In the genomic region with DNA sequence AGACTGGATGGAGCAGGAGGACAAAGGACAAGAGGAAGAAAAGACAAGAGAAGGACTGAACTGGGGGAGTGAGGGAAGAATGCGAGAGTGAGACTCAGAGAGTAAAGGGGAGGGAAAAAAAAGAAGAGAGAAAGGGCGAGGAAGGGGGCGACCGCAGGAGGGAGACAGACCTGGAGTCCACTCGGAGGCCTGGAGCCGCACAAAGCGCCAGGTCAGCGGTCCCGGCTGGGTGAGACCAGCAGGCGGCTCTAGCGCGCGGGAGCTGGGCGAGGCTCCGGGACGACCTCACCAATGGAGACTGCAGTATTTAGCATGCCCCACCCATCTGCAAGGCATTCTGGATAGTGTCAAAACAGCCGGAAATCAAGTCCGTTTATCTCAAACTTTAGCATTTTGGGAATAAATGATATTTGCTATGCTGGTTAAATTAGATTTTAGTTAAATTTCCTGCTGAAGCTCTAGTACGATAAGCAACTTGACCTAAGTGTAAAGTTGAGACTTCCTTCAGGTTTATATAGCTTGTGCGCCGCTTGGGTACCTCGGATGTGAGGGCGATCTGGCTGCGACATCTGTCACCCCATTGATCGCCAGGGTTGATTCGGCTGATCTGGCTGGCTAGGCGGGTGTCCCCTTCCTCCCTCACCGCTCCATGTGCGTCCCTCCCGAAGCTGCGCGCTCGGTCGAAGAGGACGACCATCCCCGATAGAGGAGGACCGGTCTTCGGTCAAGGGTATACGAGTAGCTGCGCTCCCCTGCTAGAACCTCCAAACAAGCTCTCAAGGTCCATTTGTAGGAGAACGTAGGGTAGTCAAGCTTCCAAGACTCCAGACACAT, we compare ENCODE assay signal across 8 cellular contexts. TPM values are rescaled to one million over a fixed set of nuclear protein-coding genes. Genes with fewer than 3 reads are reported as not detected.
DNase-seq lines count a peak whose midpoint lies in the region; TF ChIP-seq lines count a peak whose summit lies in the region.
"Not testable (repeated sequence)": the region's sequence is repeated elsewhere in the genome, so short reads cannot be mapped to it uniquely, and the experiment has no call there.

Gene GSTA4, minus strand, starts transcription at position 206 of the 834 bp plus-strand sequence. CDS start 1,041 bp downstream, outside the sequence.

- not testable (repeated sequence) for H2BK20ac ChIP-seq in H9 (ENCODE audit: low read depth, low read length, poor library complexity, severe bottlenecking)

- not testable (repeated sequence) for H4K91ac ChIP-seq in H9 (ENCODE audit: insufficient read length, low read depth, low read length)

- H2BK120ac ChIP-seq in H9 (ENCODE audit: low read depth, low read length, poor library complexity, severe bottlenecking), result peak within 1 kb of the TSS; percentile 65

- H3K18ac ChIP-seq in H9 (ENCODE audit: insufficient read length, low read depth, low read length), result peak within 1 kb of the TSS; percentile 97

- not testable (repeated sequence) for H3K4ac ChIP-seq in H9 (ENCODE audit: low read depth, low read length)

- H3K9me3 ChIP-seq in H9 (ENCODE audit: control insufficient read depth, low read depth, low read length); neural cell (ENCODE audit: low read length); stomach: not testable (repeated sequence)

- H3F3A ChIP-seq in neural cell (ENCODE audit: insufficient read depth, low read length, poor library complexity, severe bottlenecking), result not testable (repeated sequence)

- H3K23me2 ChIP-seq in H9 (ENCODE audit: insufficient read length, low read depth, low read length, poor library complexity, severe bottlenecking), result not testable (repeated sequence)

- H4K20me1 ChIP-seq in H9 (ENCODE audit: control insufficient read depth, insufficient read depth, insufficient read length); neural cell (ENCODE audit: insufficient read depth): not testable (repeated sequence)

- peak within 1 kb of the TSS; percentile 27 for H2BK12ac ChIP-seq in H9 (ENCODE audit: insufficient read length, low read depth, low read length)

- H2AK5ac ChIP-seq in H9 (ENCODE audit: insufficient read length, low read length), result not testable (repeated sequence)

- peaks cover 16 to 17% of the 10 kb centered on the region in 2 experiments for H3K4me1 Mint-ChIP-seq in H9

- not testable (repeated sequence) for H3K27me3 ChIP-seq in H9 (ENCODE audit: insufficient read depth, low read length); neural cell (ENCODE audit: insufficient read depth, low read depth, low read length); stomach

- H3K23ac ChIP-seq in H9 (ENCODE audit: insufficient read length, low read depth, low read length), result not testable (repeated sequence)

- peak within 1 kb of the TSS; percentile 42 for H2BK5ac ChIP-seq in H9 (ENCODE audit: insufficient read length, low read length)

- peak; percentile 44 for TF ChIP-seq EP300 in neural cell (conservative IDR thresholded peaks at IDR 0.05; ENCODE audit: poor library complexity, severe bottlenecking)
- not testable (repeated sequence) for TF ChIP-seq EP300 in stomach (IDR thresholded peaks at IDR 0.05)

- H3K9me3 Mint-ChIP-seq in H9, result not testable (repeated sequence)

- H3K79me1 ChIP-seq in H9 (ENCODE audit: insufficient read depth, low read depth, low read length, poor library complexity, severe bottlenecking), result not testable (repeated sequence)

- H3K4me3 ChIP-seq in fibroblast of villous mesenchyme (ENCODE audit: low read depth, low read length) (peak within 1 kb of the TSS; percentile 84), neural cell (ENCODE audit: low read length) (peak within 1 kb of the TSS; percentile 77), stomach (peak within 1 kb of the TSS; percentile 57 to 76 (median 72))

- TF ChIP-seq RAD21 in neural cell (conservative IDR thresholded peaks at IDR 0.05), result peak; percentile 44

- peak within 1 kb of the TSS; percentile 89 for H3K27ac ChIP-seq in H9 (ENCODE audit: insufficient read length, low read depth, low read length)
- peak within 1 kb of the TSS; percentile 98 for H3K27ac ChIP-seq in neural cell (ENCODE audit: low read length)
- H3K27ac ChIP-seq in stomach, result peak within 1 kb of the TSS; percentile 89 to 95 (median 92)

- H3K4me1 ChIP-seq in H9 (ENCODE audit: insufficient read depth, low read length), result not testable (repeated sequence)
- H3K4me1 ChIP-seq in stomach, result peaks cover 14 to 55% (median 29%) of the 10 kb centered on the region in 4 donors

- peak within 1 kb of the TSS; percentile 70 for H3T11ph ChIP-seq in H9 (ENCODE audit: low read length)

- WGBS in H9 (ENCODE audit: extremely low coverage, insufficient read length, low lambda C conversion rate), result no CpG with 5 or more reads among the region's 41 CpGs
- WGBS in stomach, 5 donors, result 0 to 2% (median 1%) methylated on average over 27 to 41 of the region's 41 CpGs

- intact Hi-C loops in stomach (cut with DNase I; ENCODE audit: low total_unique reads), result not testable (repeated sequence)

- not testable (repeated sequence) for H3K9me2 ChIP-seq in neural cell (ENCODE audit: insufficient read depth, low read length)

- H3K56ac ChIP-seq in H9 (ENCODE audit: insufficient read length, low read depth, low read length), result not testable (repeated sequence)

- DNase-seq in ELR (ENCODE audit: low read depth) (peak; percentile 99), H9 (peak; percentile 99), M059J (ENCODE audit: low read depth) (peak; percentile 99), SHP77 (lab: John Stamatoyannopoulos, UW) (peak; percentile 95 to 96), activated gamma-delta T cell treated with Interleukin-2 at 50 U/mL for 16 hours (peak; percentile 86), fibroblast of villous mesenchyme (ENCODE audit: low read depth) (peak; percentile 99), stomach (peak; percentile 95)

- peak within 1 kb of the TSS; percentile 96 for H4K5ac ChIP-seq in H9 (ENCODE audit: insufficient read length, low read depth, low read length)

- H3K36me3 ChIP-seq in neural cell (ENCODE audit: insufficient read depth, low read length); stomach: not testable (repeated sequence)

- not testable (repeated sequence) for H4K8ac ChIP-seq in H9 (replicated peaks; ENCODE audit: insufficient read length, low read depth, low read length)

- TF ChIP-seq POLR2A in stomach (IDR thresholded peaks at IDR 0.05), result peak in 1 of 4 donors; percentile 89

- H3K36me3 Mint-ChIP-seq in H9 (ENCODE audit: insufficient read depth in 1 of 3, low read depth in 3 of 3), result peaks cover 14 to 23% (median 17%) of the 10 kb centered on the region in 3 experiments

- not testable (repeated sequence) for H3K79me2 ChIP-seq in H9 (ENCODE audit: insufficient read depth, low read length)
- H3K79me2 ChIP-seq in neural cell (replicated peaks; ENCODE audit: insufficient read depth, low read length), result peaks cover 29% of the 10 kb centered on the region

- H3K14ac ChIP-seq in H9 (ENCODE audit: insufficient read depth, low read length), result peak within 1 kb of the TSS; percentile 97

- not testable (repeated sequence) for H2BK15ac ChIP-seq in H9 (ENCODE audit: low read depth, low read length)

- not testable (repeated sequence) for H3K27me3 Mint-ChIP-seq in H9 (ENCODE audit: low read depth)

- H3K4me2 ChIP-seq in H9 (ENCODE audit: insufficient read depth, insufficient read length, low read length) (peak within 1 kb of the TSS; percentile 83), neural cell (ENCODE audit: low read length) (peak within 1 kb of the TSS; percentile 71)

- H3K9ac ChIP-seq in H9 (ENCODE audit: extremely low read depth, insufficient read length, low read length) (peak within 1 kb of the TSS; percentile 92), neural cell (ENCODE audit: low read length) (peak within 1 kb of the TSS; percentile 98)

- peak within 1 kb of the TSS; percentile 99 to 100 (median 99) for H3K27ac Mint-ChIP-seq in H9

- H2AFZ ChIP-seq in H9 (ENCODE audit: low read length), result not testable (repeated sequence)
- peak within 1 kb of the TSS; percentile 91 for H2AFZ ChIP-seq in neural cell (ENCODE audit: low read depth, low read length)

- peak within 1 kb of the TSS; percentile 96 to 97 for H3K4me3 Mint-ChIP-seq in H9

- TF ChIP-seq CTCF in H9 (conservative IDR thresholded peaks at IDR 0.05), result peak; percentile 88
- peak; percentile 76 for TF ChIP-seq CTCF in fibroblast of villous mesenchyme (IDR thresholded peaks at IDR 0.05; ENCODE audit: insufficient read depth, low read depth, low read length)
- TF ChIP-seq CTCF in neural cell (IDR thresholded peaks at IDR 0.05; ENCODE audit: poor library complexity, severe bottlenecking), result peak; percentile 74
- peak in 5 of 7 experiments; percentile 61 to 82 (median 77) for TF ChIP-seq CTCF in stomach (IDR thresholded peaks at IDR 0.05)

TF ChIP-seq in neural cell, 6 proteins besides CTCF, POLR2A, EP300 and RAD21:
- TF ChIP-seq MXI1 (conservative IDR thresholded peaks at IDR 0.05; ENCODE audit: poor library complexity, severe bottlenecking) (peak; percentile 35), SMC3 (conservative IDR thresholded peaks at IDR 0.05; ENCODE audit: poor library complexity) (peak; percentile 64), POLR2AphosphoS5 (IDR thresholded peaks at IDR 0.05) (peak; percentile 96)

RNA-seq across cellular contexts. Expression of gene GSTA4, which starts in this region (rescaled TPM):
- 28.9 and 32.1 TPM in 2 replicates for total RNA-seq in H9 (2021)
- total RNA-seq in M059J (2014; rRNA removed; shearing (Covaris generic)), result 26.2 and 28.8 TPM in 2 replicates
- 22.5 and 25.9 TPM in 2 replicates for total RNA-seq in fibroblast of villous mesenchyme
- 735 and 764 TPM in 2 replicates for polyA plus RNA-seq in neural cell
- 212 and 247 TPM in 2 replicates for polyA minus RNA-seq in neural cell
- 100 to 1,000 TPM in 2 of 5 donors, 10 to 100 TPM in 2, 1 to 10 TPM in 1; 5.2 to 105 (median 62.4) TPM for total RNA-seq in stomach
- polyA plus RNA-seq in stomach, result 10 to 100 TPM; 41.6 to 54.8 (median 42.7) TPM

Comparison
In these comparisons a context has a peak if more than half of its experiments do, and no peak if none do; other contexts are left out.
1. Peak in every context shown above with its lines: DNase-seq, H3K4me3 ChIP-seq and H3K27ac ChIP-seq.
2. RNA of gene GSTA4 (polyA plus RNA-seq): 735 to 764 TPM in neural cell; 41.6 to 54.8 TPM in stomach; every median in the first group is over 10 times any median in the second.